Comparison of ENCODE assay signal across 9 cellular contexts in the genomic region with DNA sequence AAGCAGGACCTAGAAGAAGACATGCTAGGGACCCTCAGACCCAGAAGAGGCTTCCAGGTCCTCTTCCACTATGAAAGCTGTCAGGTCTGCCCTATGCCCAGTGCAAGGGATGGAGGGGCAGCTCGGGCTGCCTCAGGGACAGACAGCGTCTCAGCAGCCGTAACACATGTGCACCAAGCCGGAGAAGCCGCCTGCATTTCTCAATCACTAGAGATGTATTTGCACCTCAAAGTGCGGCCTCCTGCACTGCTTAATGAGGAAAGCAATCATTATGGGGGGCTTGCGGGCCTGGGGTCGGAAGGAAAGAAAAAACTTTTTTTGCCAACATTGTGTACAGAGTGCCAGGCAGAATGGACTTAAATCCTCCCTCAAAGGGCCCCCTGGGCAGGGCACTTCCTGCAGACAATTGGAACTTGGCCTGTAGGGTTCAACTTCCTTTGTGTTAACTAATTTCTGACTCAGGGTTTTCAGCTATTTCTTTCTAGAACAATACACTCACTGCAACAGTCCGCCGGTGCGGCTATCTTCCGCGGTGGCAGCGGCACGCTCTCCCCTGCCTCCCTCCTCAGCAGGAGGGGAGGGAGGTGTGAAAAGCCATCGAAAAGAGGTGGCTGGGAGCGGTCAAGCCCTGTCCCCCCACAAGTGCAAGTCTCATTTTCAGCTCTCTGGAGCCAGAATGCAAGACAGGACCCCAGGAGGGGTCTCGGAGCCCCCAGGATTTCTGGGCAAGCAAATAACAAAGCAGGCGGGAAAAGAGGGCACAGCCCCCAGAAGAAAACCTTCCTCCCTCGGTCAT.
DNase-seq lines count a peak whose midpoint lies in the region; ATAC-seq and TF ChIP-seq lines count a peak whose summit lies in the region.
"Had no signal": no experiment of that assay in that cellular context is flagged by ENCODE, and none has a peak within 500 bp of the region (broad histone marks: within the 10 kb centered on the region; RNA-seq: fewer than 3 reads in every experiment).

No MANE protein-coding gene starts in this region.

- peak overlapping the region; percentile 55 to 87 (median 76); a peak in 21 of 22 replicates for H3K27ac ChIP-seq in BLaER1 treated with 17β-estradiol and CSF1 and Interleukin-3, amounts not matched to agents 10 nM and 100 nM
- H3K27ac ChIP-seq in SK-N-MC (peak overlapping the region; percentile 64), ovary (no peak overlapping the region)

- peaks cover 0 to 14% (median 0%) of the 10 kb centered on the region in 11 experiments; a peak in 2 of 22 replicates for H4K20me1 ChIP-seq in BLaER1 treated with 17β-estradiol and CSF1 and Interleukin-3, amounts not matched to agents 10 nM and 100 nM

- no peak for TF ChIP-seq EP300 in ovary (IDR thresholded peaks at IDR 0.05)

- no peak for TF ChIP-seq POLR2A in ovary (IDR thresholded peaks at IDR 0.05)

- peak overlapping the region; percentile 51 to 79 (median 74) for H3K9ac ChIP-seq in BLaER1 treated with 17β-estradiol and CSF1 and Interleukin-3, amounts not matched to agents 10 nM and 100 nM
- no peak overlapping the region for H3K9ac ChIP-seq in SK-N-MC (ENCODE audit: insufficient read length)

- H3K27me3 ChIP-seq in BLaER1 treated with 17β-estradiol and CSF1 and Interleukin-3, amounts not matched to agents 10 nM and 100 nM = no peaks in the 10 kb centered on the region; a peak in 1 of 22 replicates
- H3K27me3 ChIP-seq in ovary = no peaks in the 10 kb centered on the region

- ATAC-seq in left cardiac atrium = peak; percentile 59 to 77
- ATAC-seq in GM18517 (IDR thresholded peaks at IDR 0.05; ENCODE audit: unreplicated experiment) = no peak
- no peak for ATAC-seq in HG02798 (IDR thresholded peaks at IDR 0.05; ENCODE audit: poor library complexity, unreplicated experiment)
- ATAC-seq: GM12878 had no signal

- H3K4me3 ChIP-seq in BLaER1 treated with 17β-estradiol and CSF1 and Interleukin-3, amounts not matched to agents 10 nM and 100 nM = peak overlapping the region; percentile 44 to 68 (median 54)
- H3K4me3 ChIP-seq in SK-N-MC = peak overlapping the region; percentile 54
- H3K4me3 ChIP-seq in ovary = peak overlapping the region; percentile 41
- H3K4me3 ChIP-seq: GM12878 had no signal

- peak overlapping the region; percentile 91 to 98 (median 96) for H3K4me2 ChIP-seq in BLaER1 treated with 17β-estradiol and CSF1 and Interleukin-3, amounts not matched to agents 10 nM and 100 nM

- DNase-seq in SK-N-MC (ENCODE audit: low read depth, low spot score) (no peak), left cardiac atrium (peak; percentile 48), ovary (peak in 1 of 5 donors; percentile 39), DMS153 treated with DMSO at 0.1 percent for 48 hours (lab: John Stamatoyannopoulos, UW; ENCODE audit: unreplicated experiment) (no peak)
- no peak for DNase-seq in stimulated activated CD4-positive, alpha-beta T cell treated with anti-CD3 and anti-CD28 coated beads, Interleukin-4, amount 100 ng/mL, for 4 hours

- no peaks in the 10 kb centered on the region for H3K9me3 ChIP-seq in BLaER1 treated with 17β-estradiol and CSF1 and Interleukin-3, amounts not matched to agents 10 nM and 100 nM (replicated peaks in 1 of 11)
- H3K9me3 ChIP-seq in SK-N-MC (ENCODE audit: low read depth, low read length) (no peaks in the 10 kb centered on the region), ovary (no peaks in the 10 kb centered on the region)

- no peaks in the 10 kb centered on the region for H3K36me3 ChIP-seq in BLaER1 treated with 17β-estradiol and CSF1 and Interleukin-3, amounts not matched to agents 10 nM and 100 nM
- H3K36me3 ChIP-seq in SK-N-MC (ENCODE audit: insufficient read depth, low read length) (no peaks in the 10 kb centered on the region), ovary (no peaks in the 10 kb centered on the region)

- peaks cover 25 to 67% (median 45%) of the 10 kb centered on the region in 10 experiments for H3K4me1 ChIP-seq in BLaER1 treated with 17β-estradiol and CSF1 and Interleukin-3, amounts not matched to agents 10 nM and 100 nM
- no peaks in the 10 kb centered on the region for H3K4me1 ChIP-seq in ovary (ENCODE audit: insufficient read depth)

- WGBS in ovary, 3 donors = 36 to 46% (median 40%) methylated on average over 20 of the region's 20 CpGs

- intact Hi-C loops in left cardiac atrium (cut with DNase I) = loop anchor here (10.0 kb wide), 1 partner anchor 100 kb away; a partner anchor contains a TSS
- intact Hi-C loops in ovary (cut with DNase I) = loop anchor here in 3 of 4 donors (5.0 to 10.0 kb wide), 5 partner anchors 52 to 262 kb away; no protein-coding TSS in a partner anchor

- no peak for TF ChIP-seq CTCF in ovary (IDR thresholded peaks at IDR 0.05)

Comparison
In these comparisons a context has a peak if more than half of its experiments do, and no peak if none do; other contexts are left out.
1. H3K27ac ChIP-seq: peak in BLaER1 treated with 17β-estradiol and CSF1 and Interleukin-3, amounts not matched to agents 10 nM and 100 nM (11 of 11) and SK-N-MC (single experiment); none in ovary (0 of 2).
2. ATAC-seq: peak in left cardiac atrium (2 of 2); none in GM18517 (single experiment) and HG02798 (single experiment).
3. Peak in every context shown above with its lines, with median percentiles within 50 percentile points of each other: H3K4me3 ChIP-seq.